In genomic region chr21:14787312-14787711, GRCh38 we compare ENCODE assay signal across 39 cellular contexts.
"Had no signal": no experiment of that assay in that cellular context is flagged by ENCODE, and none has a peak within 500 bp of the region (broad histone marks: within the 10 kb centered on the region; RNA-seq: fewer than 3 reads in every experiment).

No MANE protein-coding gene starts in this region.

- H3K27me3 ChIP-seq: adrenal gland, ascending aorta, body of pancreas, brain microvascular endothelial cell, breast epithelium, cardiac muscle cell had no signal

- H3K27ac Mint-ChIP-seq: activated naive CD4-positive, alpha-beta T cell treated with anti-CD3 and anti-CD28 coated beads for 36 hours; activated naive CD4-positive, alpha-beta T cell treated with anti-CD3 and anti-CD28 coated beads, Interleukin-2, amount 10 ng/mL, durations not matched to agents 7 days and 5 days; activated naive CD4-positive, alpha-beta T cell treated with anti-CD3 and anti-CD28 coated beads, Interleukin-2, amount 50 U/mL, for 24 hours; activated naive CD4-positive, alpha-beta T cell treated with anti-CD3 and anti-CD28 coated beads, Interleukin-2, amount 50 U/mL, for 72 hours; activated naive CD8-positive, alpha-beta T cell; activated naive CD8-positive, alpha-beta T cell treated with anti-CD3 and anti-CD28 coated beads for 36 hours; activated naive CD8-positive, alpha-beta T cell treated with anti-CD3 and anti-CD28 coated beads, Interleukin-2, amount 10 ng/mL, durations not matched to agents 7 days and 5 days; activated naive CD8-positive, alpha-beta T cell treated with anti-CD3 and anti-CD28 coated beads, Interleukin-2, amount 50 U/mL, for 24 hours; activated T-cell treated with anti-CD3 and anti-CD28 coated beads, Interleukin-2, amount 50 U/mL, for 24 hours; activated T-cell treated with anti-CD3 and anti-CD28 coated beads, Interleukin-2, amount 50 U/mL, for 72 hours; activated T-helper 1 cell treated with anti-CD3 and anti-CD28 coated beads, Interleukin-12 subunit alpha, Interleukin-12 subunit beta, Interleukin-2, Interleukin-4 antibody, amounts not matched to agents 30 ng/mL and 10 ng/mL and 1 ng/mL, durations not matched to agents 14 hours and 24 hours and 36 hours; activated T-helper 17 cell treated with anti-CD3 and anti-CD28 coated beads, Interleukin-2, amount 50 U/mL, for 72 hours; activated T-helper 2 cell treated with anti-CD3 and anti-CD28 coated beads, Interferon-gamma antibody, Interleukin-2, Interleukin-4, amounts not matched to agents 10 μg/mL and 5 μg/mL and 100 μg/mL, durations not matched to agents 14 hours and 24 hours and 36 hours; brain had no signal

- H3K4me1 Mint-ChIP-seq: activated naive CD4-positive, alpha-beta T cell treated with anti-CD3 and anti-CD28 coated beads, Interleukin-2, amount 10 ng/mL, durations not matched to agents 7 days and 5 days; activated naive CD4-positive, alpha-beta T cell treated with anti-CD3 and anti-CD28 coated beads, Interleukin-2, amount 50 U/mL, for 24 hours; activated naive CD8-positive, alpha-beta T cell treated with anti-CD3 and anti-CD28 coated beads for 36 hours; activated naive CD8-positive, alpha-beta T cell treated with anti-CD3 and anti-CD28 coated beads, Interleukin-2, amount 10 ng/mL, durations not matched to agents 7 days and 5 days; activated naive CD8-positive, alpha-beta T cell treated with anti-CD3 and anti-CD28 coated beads, Interleukin-2, amount 50 U/mL, for 24 hours; activated T-helper 17 cell treated with anti-CD3 and anti-CD28 coated beads, Interleukin-2, amount 50 U/mL, for 72 hours; brain had no signal

- H3K27ac ChIP-seq: adrenal gland, ascending aorta, body of pancreas, brain microvascular endothelial cell, breast epithelium, cardiac muscle cell had no signal

- H3K4me3 ChIP-seq: adrenal gland, ascending aorta, body of pancreas, breast epithelium, cardiac muscle cell had no signal

- H3K9me3 ChIP-seq: adrenal gland, ascending aorta had no signal

- H3K27me3 Mint-ChIP-seq: activated naive CD4-positive, alpha-beta T cell treated with anti-CD3 and anti-CD28 coated beads, Interleukin-2, amount 10 ng/mL, durations not matched to agents 7 days and 5 days; activated naive CD4-positive, alpha-beta T cell treated with anti-CD3 and anti-CD28 coated beads, Interleukin-2, amount 50 U/mL, for 24 hours; activated naive CD8-positive, alpha-beta T cell; activated naive CD8-positive, alpha-beta T cell treated with anti-CD3 and anti-CD28 coated beads for 36 hours; activated naive CD8-positive, alpha-beta T cell treated with anti-CD3 and anti-CD28 coated beads, Interleukin-2, amount 50 U/mL, for 24 hours; activated T-cell treated with anti-CD3 and anti-CD28 coated beads, Interleukin-2, amount 50 U/mL, for 24 hours; activated T-helper 17 cell treated with anti-CD3 and anti-CD28 coated beads, Interleukin-2, amount 50 U/mL, for 72 hours had no signal

- H3K9me3 Mint-ChIP-seq: activated naive CD4-positive, alpha-beta T cell treated with anti-CD3 and anti-CD28 coated beads for 36 hours; activated naive CD4-positive, alpha-beta T cell treated with anti-CD3 and anti-CD28 coated beads, Interleukin-2, amount 10 ng/mL, durations not matched to agents 7 days and 5 days; activated naive CD4-positive, alpha-beta T cell treated with anti-CD3 and anti-CD28 coated beads, Interleukin-2, amount 50 U/mL, for 24 hours; activated naive CD4-positive, alpha-beta T cell treated with anti-CD3 and anti-CD28 coated beads, Interleukin-2, amount 50 U/mL, for 72 hours; activated T-cell treated with anti-CD3 and anti-CD28 coated beads, Interleukin-2, amount 50 U/mL, for 24 hours; activated T-cell treated with anti-CD3 and anti-CD28 coated beads, Interleukin-2, amount 50 U/mL, for 4 hours; activated T-helper 1 cell treated with anti-CD3 and anti-CD28 coated beads, Interleukin-12 subunit alpha, Interleukin-12 subunit beta, Interleukin-2, Interleukin-4 antibody, amounts not matched to agents 30 ng/mL and 10 ng/mL and 1 ng/mL, durations not matched to agents 14 hours and 24 hours and 36 hours; activated T-helper 17 cell treated with anti-CD3 and anti-CD28 coated beads, Interleukin-2, amount 50 U/mL, for 72 hours had no signal

- ATAC-seq: activated naive CD4-positive, alpha-beta T cell treated with anti-CD3 and anti-CD28 coated beads, Interleukin-2, amount 50 U/mL, for 72 hours; activated naive CD8-positive, alpha-beta T cell treated with anti-CD3 and anti-CD28 coated beads, Interleukin-2, amount 50 U/mL, for 24 hours; activated T-cell treated with anti-CD3 and anti-CD28 coated beads, Interleukin-2, amount 50 U/mL, for 4 hours; activated T-cell treated with anti-CD3 and anti-CD28 coated beads, Interleukin-2, amount 50 U/mL, for 72 hours; activated T-helper 17 cell treated with anti-CD3 and anti-CD28 coated beads, Interleukin-2, amount 50 U/mL, for 72 hours; body of pancreas had no signal

- H3K4me3 Mint-ChIP-seq: activated naive CD4-positive, alpha-beta T cell treated with anti-CD3 and anti-CD28 coated beads for 36 hours; activated naive CD4-positive, alpha-beta T cell treated with anti-CD3 and anti-CD28 coated beads, Interleukin-2, amount 10 ng/mL, durations not matched to agents 7 days and 5 days; activated naive CD4-positive, alpha-beta T cell treated with anti-CD3 and anti-CD28 coated beads, Interleukin-2, amount 50 U/mL, for 24 hours; activated naive CD8-positive, alpha-beta T cell; activated naive CD8-positive, alpha-beta T cell treated with anti-CD3 and anti-CD28 coated beads for 36 hours; activated naive CD8-positive, alpha-beta T cell treated with anti-CD3 and anti-CD28 coated beads, Interleukin-2, amount 10 ng/mL, durations not matched to agents 7 days and 5 days; activated naive CD8-positive, alpha-beta T cell treated with anti-CD3 and anti-CD28 coated beads, Interleukin-2, amount 50 U/mL, for 24 hours; activated T-cell treated with anti-CD3 and anti-CD28 coated beads, Interleukin-2, amount 50 U/mL, for 24 hours; activated T-cell treated with anti-CD3 and anti-CD28 coated beads, Interleukin-2, amount 50 U/mL, for 4 hours; activated T-cell treated with anti-CD3 and anti-CD28 coated beads, Interleukin-2, amount 50 U/mL, for 72 hours; activated T-helper 1 cell treated with anti-CD3 and anti-CD28 coated beads, Interleukin-12 subunit alpha, Interleukin-12 subunit beta, Interleukin-2, Interleukin-4 antibody, amounts not matched to agents 30 ng/mL and 10 ng/mL and 1 ng/mL, durations not matched to agents 14 hours and 24 hours and 36 hours; activated T-helper 17 cell treated with anti-CD3 and anti-CD28 coated beads, Interleukin-2, amount 50 U/mL, for 72 hours; brain had no signal

- DNase-seq: activated effector memory CD4-positive, alpha-beta T cell treated with anti-CD3 and anti-CD28 coated beads, Interleukin-2, amount 50 U/mL, for 16 hours; activated effector memory CD4-positive, alpha-beta T cell treated with Interleukin-2 at 50 U/mL for 16 hours; activated gamma-delta T cell; activated gamma-delta T cell treated with Interleukin-2 at 50 U/mL for 16 hours; activated naive CD4-positive, alpha-beta T cell; activated naive CD4-positive, alpha-beta T cell treated with anti-CD3 and anti-CD28 coated beads for 36 hours; activated naive CD4-positive, alpha-beta T cell treated with anti-CD3 and anti-CD28 coated beads, Interleukin-2, amount 10 ng/mL, durations not matched to agents 7 days and 5 days; activated naive CD4-positive, alpha-beta T cell treated with anti-CD3 and anti-CD28 coated beads, Interleukin-2, amount 50 U/mL, for 16 hours; activated naive CD4-positive, alpha-beta T cell treated with Interleukin-2 at 50 U/mL for 16 hours; activated naive CD8-positive, alpha-beta T cell treated with anti-CD3 and anti-CD28 coated beads for 36 hours; activated naive CD8-positive, alpha-beta T cell treated with anti-CD3 and anti-CD28 coated beads, Interleukin-2, amount 10 ng/mL, durations not matched to agents 7 days and 5 days; activated naive CD8-positive, alpha-beta T cell treated with anti-CD3 and anti-CD28 coated beads, Interleukin-2, amount 50 U/mL, for 24 hours; activated T-cell treated with anti-CD3 and anti-CD28 coated beads, Interleukin-2, amount 50 U/mL, for 1 hour; activated T-cell treated with anti-CD3 and anti-CD28 coated beads, Interleukin-2, amount 50 U/mL, for 24 hours; activated T-cell treated with anti-CD3 and anti-CD28 coated beads, Interleukin-2, amount 50 U/mL, for 4 hours; activated T-cell treated with anti-CD3 and anti-CD28 coated beads, Interleukin-2, amount 50 U/mL, for 48 hours; activated T-cell treated with anti-CD3 and anti-CD28 coated beads, Interleukin-2, amount 50 U/mL, for 72 hours; adrenal gland; amniotic stem cell; amygdala; anterior cingulate cortex; aorta; body of pancreas; brain microvascular endothelial cell; caudate nucleus; central memory CD4-positive, alpha-beta T cell; cerebellar nuclear complex had no signal

- FAIRE-seq: astrocyte, bronchial epithelial cell had no signal

- H3K36me3 Mint-ChIP-seq: activated naive CD4-positive, alpha-beta T cell treated with anti-CD3 and anti-CD28 coated beads, Interleukin-2, amount 10 ng/mL, durations not matched to agents 7 days and 5 days; activated naive CD4-positive, alpha-beta T cell treated with anti-CD3 and anti-CD28 coated beads, Interleukin-2, amount 50 U/mL, for 24 hours; activated naive CD8-positive, alpha-beta T cell; activated naive CD8-positive, alpha-beta T cell treated with anti-CD3 and anti-CD28 coated beads for 36 hours; activated naive CD8-positive, alpha-beta T cell treated with anti-CD3 and anti-CD28 coated beads, Interleukin-2, amount 10 ng/mL, durations not matched to agents 7 days and 5 days; brain had no signal

- H3K36me3 ChIP-seq: adrenal gland, ascending aorta, brain microvascular endothelial cell, breast epithelium, cardiac muscle cell had no signal

- H3K4me1 ChIP-seq: adrenal gland, ascending aorta, body of pancreas, breast epithelium had no signal
